25 cellular contexts compared by ENCODE assay signal in genomic region chr12:67677166-67677565, GRCh38.
"Had no signal": no experiment of that assay in that cellular context is flagged by ENCODE, and none has a peak within 500 bp of the region (broad histone marks: within the 10 kb centered on the region; RNA-seq: fewer than 3 reads in every experiment).

No MANE protein-coding gene starts in this region.

- ATAC-seq: activated CD8-positive, alpha-beta T cell treated with anti-CD3 and anti-CD28 coated beads for 36 hours; activated naive CD8-positive, alpha-beta T cell treated with anti-CD3 and anti-CD28 coated beads, Interleukin-2, amount 50 U/mL, for 24 hours; gastroesophageal sphincter; left colon; natural killer cell; psoas muscle; T-helper 17 cell; WTC11 had no signal

- H3K9ac ChIP-seq: neural progenitor cell, parathyroid adenoma had no signal

- H3K4me3 ChIP-seq: breast epithelium, esophagus muscularis mucosa, gastroesophageal sphincter, hepatocyte, neural progenitor cell, psoas muscle, sigmoid colon, tibial nerve had no signal

- DNase-seq: activated CD4-positive, alpha-beta T cell treated with anti-CD3 and anti-CD28 coated beads, Interleukin-2, amount 50 U/mL, for 1 hour; activated CD8-positive, alpha-beta T cell treated with anti-CD3 and anti-CD28 coated beads for 36 hours; activated naive CD8-positive, alpha-beta T cell treated with anti-CD3 and anti-CD28 coated beads, Interleukin-2, amount 50 U/mL, for 24 hours; activated T-cell treated with anti-CD3 and anti-CD28 coated beads, Interleukin-2, amount 50 U/mL, for 48 hours; amygdala; central memory CD4-positive, alpha-beta T cell; kidney; left colon; midbrain; natural killer cell; occipital lobe; psoas muscle; sigmoid colon; stimulated activated CD4-positive, alpha-beta T cell treated with anti-CD3 and anti-CD28 coated beads, Interleukin-15, amount 100 ng/mL, for 24 hours; stimulated activated naive CD4-positive, alpha-beta T cell; T-helper 17 cell; T1000 had no signal

- H3K9me3 ChIP-seq: esophagus muscularis mucosa, gastroesophageal sphincter, sigmoid colon had no signal

- H3K27ac ChIP-seq: breast epithelium, gastroesophageal sphincter, hepatocyte, neural progenitor cell, parathyroid adenoma, psoas muscle, tibial nerve had no signal

- H3K36me3 ChIP-seq: breast epithelium, esophagus muscularis mucosa, gastroesophageal sphincter, neural progenitor cell, sigmoid colon had no signal

- H3K4me1 ChIP-seq: breast epithelium, neural progenitor cell, parathyroid adenoma had no signal

- H3K27me3 ChIP-seq: breast epithelium, esophagus muscularis mucosa, gastroesophageal sphincter, hepatocyte, neural progenitor cell, sigmoid colon, tibial nerve had no signal

- H3K79me2 ChIP-seq: hepatocyte, parathyroid adenoma had no signal

- H3K4me2 ChIP-seq: hepatocyte, neural progenitor cell had no signal

- H2AFZ ChIP-seq: hepatocyte, neural progenitor cell, parathyroid adenoma had no signal
